Comparison of ENCODE assay signal across 10 cellular contexts in genomic region chr1:51926171-51926812, GRCh38. TPM values are rescaled to one million over a fixed set of nuclear protein-coding genes. Genes with fewer than 3 reads are reported as not detected.
DNase-seq lines count a peak whose midpoint lies in the region; ATAC-seq, FAIRE-seq and TF ChIP-seq lines count a peak whose summit lies in the region.
"Had no signal": no experiment of that assay in that cellular context is flagged by ENCODE, and none has a peak within 500 bp of the region (broad histone marks: within the 10 kb centered on the region; RNA-seq: fewer than 3 reads in every experiment).

No MANE protein-coding gene starts in this region.

- no peak for ATAC-seq in gastrocnemius medialis
- ATAC-seq in HG03095 (IDR thresholded peaks at IDR 0.05; ENCODE audit: unreplicated experiment) = no peak

- TF ChIP-seq POLR2A in gastrocnemius medialis (IDR thresholded peaks at IDR 0.05) = no peak

- no peaks in the 10 kb centered on the region for H4K20me1 ChIP-seq in osteoblast (ENCODE audit: insufficient read depth, low read length)

- H3K4me1 ChIP-seq in osteoblast (ENCODE audit: insufficient read depth, low read length) = peaks cover 42% of the 10 kb centered on the region
- H3K4me1 ChIP-seq in gastrocnemius medialis = no peaks in the 10 kb centered on the region

- no peaks in the 10 kb centered on the region for H3K79me2 ChIP-seq in osteoblast (ENCODE audit: insufficient read depth, low read length)

- H3K36me3 ChIP-seq in bronchial epithelial cell (ENCODE audit: control insufficient read depth, insufficient read depth, low read length) = no peaks in the 10 kb centered on the region
- no peaks in the 10 kb centered on the region for H3K36me3 ChIP-seq in osteoblast (ENCODE audit: insufficient read depth, low read length)
- H3K36me3 ChIP-seq in gastrocnemius medialis = no peaks in the 10 kb centered on the region

- DNase-seq in NCI-H748 (lab: John Stamatoyannopoulos, UW; ENCODE audit: unreplicated experiment) (peak; percentile 4), NCI-H748 treated with DMSO at 0.1 percent for 48 hours (lab: John Stamatoyannopoulos, UW) (no peak), bronchial epithelial cell (ENCODE audit: low read depth) (peak; percentile 43), osteoblast (ENCODE audit: insufficient read length, low spot score, missing footprints) (peak; percentile 83), gastrocnemius medialis (no peak), occipital lobe (lab: John Stamatoyannopoulos, UW) (no peak)
- DNase-seq: amniotic stem cell, Right ventricle myocardium superior had no signal

- in situ Hi-C loops in gastrocnemius medialis (cut with MboI; ENCODE audit: low sequenced_read_pairs in 4 of 4) = no loop called here

- H3K4me3 ChIP-seq in bronchial epithelial cell (ENCODE audit: low read depth, low read length) (no peak overlapping the region), osteoblast (ENCODE audit: insufficient read depth, low read length) (no peak overlapping the region), gastrocnemius medialis (no peak overlapping the region)

- H3K27ac ChIP-seq in osteoblast (ENCODE audit: low read depth, low read length) (peak overlapping the region; percentile 60), gastrocnemius medialis (no peak overlapping the region)

- TF ChIP-seq CTCF in LNCAP (IDR thresholded peaks at IDR 0.05) (peak; percentile 26; the same call in 1 of the 2 replicates), bronchial epithelial cell (IDR thresholded peaks at IDR 0.05; ENCODE audit: insufficient read depth, low read length, severe bottlenecking) (peak; percentile 35), osteoblast (IDR thresholded peaks at IDR 0.05; ENCODE audit: extremely low read depth, low read depth, low read length) (peak; percentile 85), gastrocnemius medialis (IDR thresholded peaks at IDR 0.05 in 4 of 5, conservative IDR thresholded peaks at IDR 0.05 in 1 of 5) (no peak)

- intact Hi-C loops in gastrocnemius medialis (cut with DNase I; ENCODE audit: low total_unique reads) = no loop called here

- peak; percentile 79 for FAIRE-seq in bronchial epithelial cell (lab: Jason Lieb, UNC)

- peak overlapping the region; percentile 13 for H2AFZ ChIP-seq in osteoblast (ENCODE audit: low read length)

- no peaks in the 10 kb centered on the region for H3K27me3 ChIP-seq in bronchial epithelial cell (ENCODE audit: control insufficient read depth, insufficient read depth, low read length)
- no peaks in the 10 kb centered on the region for H3K27me3 ChIP-seq in osteoblast (ENCODE audit: insufficient read depth, low read length)
- H3K27me3 ChIP-seq in gastrocnemius medialis = peaks cover 0 to 6% (median 3%) of the 10 kb centered on the region in 3 donors

- no peak overlapping the region for H3K4me2 ChIP-seq in osteoblast (ENCODE audit: insufficient read depth, low read length)

- H3K9me3 ChIP-seq in osteoblast (ENCODE audit: low read depth, low read length) (no peaks in the 10 kb centered on the region), gastrocnemius medialis (no peaks in the 10 kb centered on the region)

RNA-seq across cellular contexts. Expression of gene NRDC, which starts 47.8 kb away (rescaled TPM):
- 67.4 and 71.7 TPM in 2 replicates for total RNA-seq in bronchial epithelial cell
- 81.4 and 90.5 TPM in 2 replicates for total RNA-seq in osteoblast
- 100 to 1,000 TPM; 180 to 270 (median 239) TPM for total RNA-seq in gastrocnemius medialis
- total RNA-seq in occipital lobe = 76.0 TPM

Comparison
In these comparisons a context has a peak if more than half of its experiments do, and no peak if none do; other contexts are left out.
1. DNase-seq: peak in NCI-H748 (single experiment), bronchial epithelial cell (single experiment) and osteoblast (single experiment); none in NCI-H748 treated with DMSO at 0.1 percent for 48 hours (single experiment), gastrocnemius medialis (0 of 2) and occipital lobe (single experiment).
2. CTCF ChIP-seq: peak in LNCAP (single experiment), bronchial epithelial cell (single experiment) and osteoblast (single experiment); none in gastrocnemius medialis (0 of 5).